In the genomic region with DNA sequence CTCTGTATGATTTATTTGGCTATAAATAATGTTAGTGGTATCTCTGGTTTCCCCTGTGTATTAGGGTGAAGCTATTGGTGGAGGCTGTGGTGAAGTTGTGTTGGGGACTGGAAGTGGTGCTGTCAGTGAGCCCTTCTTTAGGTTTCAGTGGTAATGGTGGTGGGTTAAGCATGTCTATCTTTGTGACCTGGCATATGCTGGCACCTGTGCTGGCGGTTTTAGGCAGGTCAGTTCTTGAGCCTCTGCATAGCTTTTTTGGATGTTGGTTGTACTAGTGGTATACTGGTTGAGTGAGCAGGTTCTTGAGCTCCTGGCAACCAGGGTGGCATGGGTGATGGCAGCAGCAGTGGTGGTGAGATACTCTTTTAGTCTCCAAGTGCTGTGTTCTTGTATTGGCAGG, we compare ENCODE assay signal across 7 cellular contexts.
"Had no signal": no experiment of that assay in that cellular context is flagged by ENCODE, and none has a peak within 500 bp of the region (broad histone marks: within the 10 kb centered on the region; RNA-seq: fewer than 3 reads in every experiment).

No MANE protein-coding gene starts in this region.

- ATAC-seq: HepG2, K562 had no signal

- H3K27ac Mint-ChIP-seq: IgD-negative memory B cell had no signal

- H3K4me3 ChIP-seq: K562 had no signal

- H3K4me1 Mint-ChIP-seq: IgD-negative memory B cell had no signal

- H3K27ac ChIP-seq: HL-60 had no signal

- DNase-seq: IMR-90, KBM-7, KG1 had no signal
